ENCODE assay signal across 14 cellular contexts in genomic region chr12:76117067-76117691, GRCh38.
"Had no signal": no experiment of that assay in that cellular context is flagged by ENCODE, and none has a peak within 500 bp of the region (broad histone marks: within the 10 kb centered on the region; RNA-seq: fewer than 3 reads in every experiment).

No MANE protein-coding gene starts in this region.

- H3K27ac Mint-ChIP-seq: activated naive CD4-positive, alpha-beta T cell treated with anti-CD3 and anti-CD28 coated beads, Interleukin-2, amount 50 U/mL, for 24 hours; nephron had no signal

- H3K27me3 ChIP-seq: adrenal gland, cardiac muscle cell, esophagus muscularis mucosa, transverse colon had no signal

- H3K4me1 ChIP-seq: adrenal gland, esophagus muscularis mucosa, transverse colon had no signal

- DNase-seq: activated CD4-positive, alpha-beta T cell treated with anti-CD3 and anti-CD28 coated beads, Interleukin-2, amount 50 U/mL, for 1 hour; adrenal gland; glutamatergic neuron; nucleus accumbens; posterior cingulate gyrus; stimulated activated CD4-positive, alpha-beta T cell treated with anti-CD3 and anti-CD28 coated beads, Interleukin-4, amount 100 ng/mL, for 4 hours; stimulated activated CD8-positive, alpha-beta memory T cell treated with anti-CD3 and anti-CD28 coated beads, Interleukin-4, amount 100 ng/mL, for 48 hours; stimulated activated naive CD8-positive, alpha-beta T cell treated with anti-CD3 and anti-CD28 coated beads, Interleukin-15, Interleukin-2, amounts not matched to agents 100 U/mL and 50 U/mL, for 24 hours; transverse colon had no signal

- H3K4me3 Mint-ChIP-seq: activated naive CD4-positive, alpha-beta T cell treated with anti-CD3 and anti-CD28 coated beads, Interleukin-2, amount 50 U/mL, for 24 hours; nephron had no signal

- H3K27me3 Mint-ChIP-seq: activated naive CD4-positive, alpha-beta T cell treated with anti-CD3 and anti-CD28 coated beads, Interleukin-2, amount 50 U/mL, for 24 hours had no signal

- H3K36me3 ChIP-seq: adrenal gland, cardiac muscle cell, esophagus muscularis mucosa, transverse colon had no signal

- H3K36me3 Mint-ChIP-seq: activated naive CD4-positive, alpha-beta T cell treated with anti-CD3 and anti-CD28 coated beads, Interleukin-2, amount 50 U/mL, for 24 hours had no signal

- H3K4me2 ChIP-seq: smooth muscle cell had no signal

- H3K27ac ChIP-seq: adrenal gland, cardiac muscle cell, esophagus muscularis mucosa, transverse colon had no signal

- H3K4me3 ChIP-seq: adrenal gland, cardiac muscle cell, esophagus muscularis mucosa, smooth muscle cell, transverse colon had no signal

- H3K9me3 Mint-ChIP-seq: activated naive CD4-positive, alpha-beta T cell treated with anti-CD3 and anti-CD28 coated beads, Interleukin-2, amount 50 U/mL, for 24 hours; nephron had no signal

- H3K4me1 Mint-ChIP-seq: activated naive CD4-positive, alpha-beta T cell treated with anti-CD3 and anti-CD28 coated beads, Interleukin-2, amount 50 U/mL, for 24 hours had no signal

- ATAC-seq: stimulated activated naive CD8-positive, alpha-beta T cell treated with anti-CD3 and anti-CD28 coated beads, Interleukin-15, Interleukin-2, amounts not matched to agents 100 U/mL and 50 U/mL, for 24 hours had no signal

- H3K9me3 ChIP-seq: adrenal gland, esophagus muscularis mucosa, transverse colon had no signal
